In the genomic region with DNA sequence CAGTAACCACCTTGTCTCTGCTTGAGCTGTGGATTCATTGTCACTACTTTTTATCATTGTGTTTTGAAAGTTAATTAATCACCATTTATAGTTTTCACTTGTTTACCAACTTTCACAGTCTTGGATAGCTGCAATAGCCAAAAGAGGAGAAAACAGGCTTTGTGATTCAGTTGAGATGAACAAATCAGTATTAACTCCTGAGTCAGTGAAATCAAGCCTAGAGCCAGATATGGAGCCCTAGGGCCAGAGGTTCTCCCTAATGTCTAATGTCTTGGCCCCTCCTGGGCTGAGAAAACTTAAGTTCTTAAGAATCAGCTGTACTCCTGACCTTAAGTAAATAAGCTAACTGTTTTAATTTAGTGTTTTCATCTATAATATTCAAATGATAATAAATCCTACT, we compare ENCODE assay signal across 12 cellular contexts.
"Had no signal": no experiment of that assay in that cellular context is flagged by ENCODE, and none has a peak within 500 bp of the region (broad histone marks: within the 10 kb centered on the region; RNA-seq: fewer than 3 reads in every experiment).

No MANE protein-coding gene starts in this region.

- H3K36me3 ChIP-seq: left ventricle myocardium inferior, SJSA1, spleen, thoracic aorta had no signal

- DNase-seq: activated CD4-positive, alpha-beta T cell treated with anti-CD3 and anti-CD28 coated beads for 48 hours; activated naive CD4-positive, alpha-beta T cell treated with anti-CD3 and anti-CD28 coated beads for 36 hours; amniotic stem cell; left ventricle myocardium inferior; mesendoderm; spleen; stimulated activated CD4-positive, alpha-beta T cell treated with anti-CD3 and anti-CD28 coated beads, Interleukin-2, amount 100 ng/mL, for 24 hours; stimulated activated naive CD4-positive, alpha-beta T cell had no signal

- H3K27ac ChIP-seq: left ventricle myocardium inferior, SJSA1, thoracic aorta had no signal

- H3K27me3 ChIP-seq: SJSA1, spleen had no signal

- H3K4me1 ChIP-seq: left ventricle myocardium inferior, SJSA1, spleen had no signal

- H3K27ac Mint-ChIP-seq: activated naive CD4-positive, alpha-beta T cell treated with anti-CD3 and anti-CD28 coated beads for 36 hours; WTC11 had no signal

- H3K4me3 Mint-ChIP-seq: activated naive CD4-positive, alpha-beta T cell treated with anti-CD3 and anti-CD28 coated beads for 36 hours; WTC11 had no signal

- H3K4me3 ChIP-seq: left ventricle myocardium inferior, SJSA1, spleen, thoracic aorta had no signal

- H3K4me1 Mint-ChIP-seq: WTC11 had no signal

- H3K9me3 Mint-ChIP-seq: activated naive CD4-positive, alpha-beta T cell treated with anti-CD3 and anti-CD28 coated beads for 36 hours had no signal

- H3K27me3 Mint-ChIP-seq: brain had no signal

- H3K9me3 ChIP-seq: SJSA1, thoracic aorta had no signal

- H3K36me3 Mint-ChIP-seq: WTC11 had no signal
